In genomic region chr18:32798209-32798960, GRCh38 we compare ENCODE assay signal across 32 cellular contexts. TPM values are rescaled to one million over a fixed set of nuclear protein-coding genes. Genes with fewer than 3 reads are reported as not detected.
"Had no signal": no experiment of that assay in that cellular context is flagged by ENCODE, and none has a peak within 500 bp of the region (broad histone marks: within the 10 kb centered on the region; RNA-seq: fewer than 3 reads in every experiment).

No MANE protein-coding gene starts in this region.

- H3K9me3 ChIP-seq: ovary, testis, upper lobe of right lung, uterus had no signal

- H3K27ac ChIP-seq: neural progenitor cell, ovary, parathyroid adenoma, psoas muscle, skin epidermis, spleen, suprapubic skin, testis, tibial artery, transverse colon, upper lobe of right lung, uterus had no signal

- H3K36me3 Mint-ChIP-seq: natural killer cell, type B pancreatic cell had no signal

- H3K4me3 ChIP-seq: neural progenitor cell, ovary, psoas muscle, skin epidermis, smooth muscle cell, spleen, suprapubic skin, testis, tibial artery, transverse colon, upper lobe of right lung, uterus had no signal

- H3K4me2 ChIP-seq: neural progenitor cell, smooth muscle cell had no signal

- H3K4me1 Mint-ChIP-seq: natural killer cell; stimulated activated naive CD8-positive, alpha-beta T cell treated with anti-CD3 and anti-CD28 coated beads, Interleukin-15, amount 100 ng/mL, for 72 hours had no signal

- H3K27me3 ChIP-seq: neural progenitor cell, ovary, spleen, suprapubic skin, testis, tibial artery, transverse colon, upper lobe of right lung, uterus had no signal

- H3K36me3 ChIP-seq: neural progenitor cell, ovary, spleen, suprapubic skin, tibial artery, transverse colon, upper lobe of right lung, uterus had no signal

- H2AFZ ChIP-seq: neural progenitor cell, parathyroid adenoma had no signal

- H3K27ac Mint-ChIP-seq: natural killer cell; nephron; neural progenitor cell; progenitor cell of endocrine pancreas; stimulated activated memory B cell treated with anti-CD40 and anti-IgM and Interleukin-4, amounts not matched to agents 10 μg/mL and 1 μg/mL and 100 μg/mL, for 72 hours; stimulated activated naive CD8-positive, alpha-beta T cell treated with anti-CD3 and anti-CD28 coated beads, Interleukin-15, amount 100 ng/mL, for 72 hours; type B pancreatic cell had no signal

- H3K27me3 Mint-ChIP-seq: progenitor cell of endocrine pancreas; stimulated activated memory B cell treated with anti-CD40 and anti-IgM and Interleukin-4, amounts not matched to agents 10 μg/mL and 1 μg/mL and 100 μg/mL, for 72 hours; stimulated activated naive CD8-positive, alpha-beta T cell treated with anti-CD3 and anti-CD28 coated beads, Interleukin-15, amount 100 ng/mL, for 72 hours had no signal

- H3K4me1 ChIP-seq: parathyroid adenoma, psoas muscle, suprapubic skin, testis, tibial artery, transverse colon, upper lobe of right lung, uterus had no signal

- DNase-seq: natural killer cell; occipital lobe; ovary; posterior cingulate gyrus; psoas muscle; right cardiac atrium; spleen; stimulated activated CD4-positive, alpha-beta T cell treated with anti-CD3 and anti-CD28 coated beads, Interleukin-12 subunit alpha, Interleukin-12 subunit beta, amount 100 ng/mL, for 4 hours; stimulated activated CD4-positive, alpha-beta T cell treated with anti-CD3 and anti-CD28 coated beads, Interleukin-1b, Interleukin-23, amount 100 ng/mL, for 48 hours; stimulated activated CD4-positive, alpha-beta T cell treated with anti-CD3 and anti-CD28 coated beads, Interleukin-4, amount 100 ng/mL, for 1 hour; stimulated activated CD4-positive, alpha-beta T cell treated with anti-CD3 and anti-CD28 coated beads, Interleukin-4, amount 100 ng/mL, for 4 hours; stimulated activated CD8-positive, alpha-beta memory T cell treated with anti-CD3 and anti-CD28 coated beads, Interleukin-4, amount 100 ng/mL, for 48 hours; stimulated activated naive CD4-positive, alpha-beta T cell; stimulated activated naive CD8-positive, alpha-beta T cell treated with anti-CD3 and anti-CD28 coated beads, Interleukin-15, amount 100 ng/mL, for 72 hours; stimulated activated naive CD8-positive, alpha-beta T cell treated with anti-CD3 and anti-CD28 coated beads, Interleukin-15, Interleukin-2, amounts not matched to agents 100 U/mL and 50 U/mL, for 24 hours; substantia nigra; testis; tibial artery; transverse colon; upper lobe of right lung; uterus had no signal

- H3K79me2 ChIP-seq: parathyroid adenoma had no signal

- H3K4me3 Mint-ChIP-seq: natural killer cell; nephron; neural progenitor cell; stimulated activated memory B cell treated with anti-CD40 and anti-IgM and Interleukin-4, amounts not matched to agents 10 μg/mL and 1 μg/mL and 100 μg/mL, for 72 hours; stimulated activated naive CD8-positive, alpha-beta T cell treated with anti-CD3 and anti-CD28 coated beads, Interleukin-15, amount 100 ng/mL, for 72 hours; type B pancreatic cell had no signal

- H3K9ac ChIP-seq: neural progenitor cell, parathyroid adenoma had no signal

- ATAC-seq: natural killer cell; psoas muscle; right cardiac atrium; sciatic nerve; stimulated activated memory B cell treated with anti-CD40 and anti-IgM and Interleukin-4, amounts not matched to agents 10 μg/mL and 1 μg/mL and 100 μg/mL, for 72 hours; stimulated activated naive CD8-positive, alpha-beta T cell treated with anti-CD3 and anti-CD28 coated beads, Interleukin-15, amount 100 ng/mL, for 72 hours; stimulated activated naive CD8-positive, alpha-beta T cell treated with anti-CD3 and anti-CD28 coated beads, Interleukin-15, Interleukin-2, amounts not matched to agents 100 U/mL and 50 U/mL, for 24 hours; upper lobe of right lung had no signal

RNA-seq across cellular contexts. Expression of gene KLHL14, which starts 25.6 kb away (rescaled TPM):
- total RNA-seq: osteoblast, psoas muscle, smooth muscle cell had no signal
- polyA plus RNA-seq: smooth muscle cell had no signal
